14 cellular contexts compared by ENCODE assay signal in genomic region chr13:100464006-100464405, GRCh38.
A peak's percentile ranks its signal among the peaks of the same experiment; 100 is the strongest.
DNase-seq lines count a peak whose midpoint lies in the region; FAIRE-seq and TF ChIP-seq lines count a peak whose summit lies in the region.
"Had no signal": no experiment of that assay in that cellular context is flagged by ENCODE, and none has a peak within 500 bp of the region (broad histone marks: within the 10 kb centered on the region; RNA-seq: fewer than 3 reads in every experiment).

No MANE protein-coding gene starts in this region.

- DNase-seq in H9 (no peak), NCI-H69 (lab: John Stamatoyannopoulos, UW) (peak; percentile 32), endothelial cell of umbilical vein (ENCODE audit: low read depth, low spot score) (peak; percentile 58), NCI-H82 treated with DMSO at 0.1 percent for 48 hours (lab: John Stamatoyannopoulos, UW; ENCODE audit: unreplicated experiment) (no peak), osteocyte (ENCODE audit: extremely low spot score, unreplicated experiment) (no peak), Kasumi-1 (lab: John Stamatoyannopoulos, UW) (no peak), HUDEP-2 (lab: John Stamatoyannopoulos, UW; ENCODE audit: unreplicated experiment in 76 of 76) (no peak)
- DNase-seq: AML-193, DMS53, GF-D8 had no signal

- H3K23me2 ChIP-seq in H9 (ENCODE audit: insufficient read length, low read depth, low read length, poor library complexity, severe bottlenecking) = no peaks in the 10 kb centered on the region

- H4K8ac ChIP-seq in H9 (replicated peaks; ENCODE audit: insufficient read length, low read depth, low read length) = no peak overlapping the region

- no peak overlapping the region for H3K56ac ChIP-seq in H9 (ENCODE audit: insufficient read length, low read depth, low read length)

- no peak overlapping the region for H2AFZ ChIP-seq in H9 (ENCODE audit: low read length)
- no peak overlapping the region for H2AFZ ChIP-seq in endothelial cell of umbilical vein (ENCODE audit: low read depth, low read length)

- no peak for TF ChIP-seq CTCF in H9 (conservative IDR thresholded peaks at IDR 0.05)
- no peak for TF ChIP-seq CTCF in endothelial cell of umbilical vein (IDR thresholded peaks at IDR 0.05; ENCODE audit: extremely low read depth in 1 of 2, insufficient read depth in 1 of 2, low read depth in 1 of 2, low read length in 2 of 2)
- TF ChIP-seq CTCF in osteocyte (IDR thresholded peaks at IDR 0.05) = no peak

- BruUV-seq in endothelial cell of umbilical vein (replicated peaks; lab: Mats Ljungman, UMichigan) = no TSS peak

- H3K9ac ChIP-seq in H9 (ENCODE audit: extremely low read depth, insufficient read length, low read length) = no peak overlapping the region
- H3K9ac ChIP-seq in endothelial cell of umbilical vein (replicated peaks; ENCODE audit: extremely low read depth, insufficient read depth, low read length) = no peak overlapping the region
- H3K9ac ChIP-seq: BLaER1 had no signal

- H3K4me1 Mint-ChIP-seq in H9 (peaks cover 37% of the 10 kb centered on the region in 2 experiments), osteocyte (ENCODE audit: unreplicated experiment) (no peaks in the 10 kb centered on the region)

- no CpG with 5 or more reads among the region's 4 CpGs for WGBS in H9 (ENCODE audit: extremely low coverage, insufficient read length, low lambda C conversion rate)

- no peak overlapping the region for H3K18ac ChIP-seq in H9 (ENCODE audit: insufficient read length, low read depth, low read length)

- H4K91ac ChIP-seq in H9 (ENCODE audit: insufficient read length, low read depth, low read length) = no peak overlapping the region

- no peak overlapping the region for H2BK120ac ChIP-seq in H9 (ENCODE audit: low read depth, low read length, poor library complexity, severe bottlenecking)

- H3K9me3 ChIP-seq in H9 (ENCODE audit: control insufficient read depth, low read depth, low read length) (no peaks in the 10 kb centered on the region), endothelial cell of umbilical vein (replicated peaks; ENCODE audit: control insufficient read depth, insufficient read depth, low read length) (no peaks in the 10 kb centered on the region)
- H3K9me3 ChIP-seq: BLaER1 had no signal

- no peak overlapping the region for H3K23ac ChIP-seq in H9 (ENCODE audit: insufficient read length, low read depth, low read length)

- H3K4me3 Mint-ChIP-seq in H9 (no peak overlapping the region), osteocyte (ENCODE audit: unreplicated experiment) (no peak overlapping the region)

- H3K27me3 Mint-ChIP-seq in H9 (ENCODE audit: low read depth) (no peaks in the 10 kb centered on the region), osteocyte (ENCODE audit: unreplicated experiment) (no peaks in the 10 kb centered on the region)

- H2BK12ac ChIP-seq in H9 (ENCODE audit: insufficient read length, low read depth, low read length) = no peak overlapping the region

- intact Hi-C loops in endothelial cell of umbilical vein (cut with micrococcal nuclease) = no loop called here

- H3K4me2 ChIP-seq in H9 (ENCODE audit: insufficient read depth, insufficient read length, low read length) = no peak overlapping the region
- H3K4me2 ChIP-seq in endothelial cell of umbilical vein (ENCODE audit: insufficient read depth, low read length) = no peak overlapping the region
- H3K4me2 ChIP-seq: BLaER1 had no signal

- FAIRE-seq in endothelial cell of umbilical vein (lab: Jason Lieb, UNC) = no peak
- FAIRE-seq: GM19239, H1, HTR-8/SVneo had no signal

- H3K4me3 ChIP-seq in endothelial cell of umbilical vein (replicated peaks in 1 of 3; ENCODE audit: insufficient read depth in 1 of 3, low read depth in 1 of 3, low read length in 3 of 3) = no peak overlapping the region
- H3K4me3 ChIP-seq: BLaER1 had no signal

- no peak overlapping the region for H3K27ac ChIP-seq in H9 (ENCODE audit: insufficient read length, low read depth, low read length)
- no peak overlapping the region for H3K27ac ChIP-seq in endothelial cell of umbilical vein (ENCODE audit: insufficient read depth, low read depth, low read length)
- H3K27ac ChIP-seq: BLaER1 had no signal

- no peak overlapping the region for H2AK5ac ChIP-seq in H9 (ENCODE audit: insufficient read length, low read length)

- H2BK5ac ChIP-seq in H9 (ENCODE audit: insufficient read length, low read length) = no peak overlapping the region

- no peak overlapping the region for H4K5ac ChIP-seq in H9 (ENCODE audit: insufficient read length, low read depth, low read length)

- H2BK20ac ChIP-seq in H9 (ENCODE audit: low read depth, low read length, poor library complexity, severe bottlenecking) = no peak overlapping the region

- H4K20me1 ChIP-seq in H9 (ENCODE audit: control insufficient read depth, insufficient read depth, insufficient read length) (no peaks in the 10 kb centered on the region), endothelial cell of umbilical vein (replicated peaks; ENCODE audit: control insufficient read depth, extremely low read depth, insufficient read depth, low read length) (no peaks in the 10 kb centered on the region)
- H4K20me1 ChIP-seq: BLaER1 had no signal

- H3K27ac Mint-ChIP-seq in H9 = peak overlapping the region in 2 of 3 experiments; percentile 15 to 72; a peak in 3 of 7 replicates
- no peak overlapping the region for H3K27ac Mint-ChIP-seq in osteocyte (ENCODE audit: unreplicated experiment)

- H3K36me3 Mint-ChIP-seq in H9 (ENCODE audit: insufficient read depth in 1 of 3, low read depth in 3 of 3) = peaks cover 4 to 18% (median 9%) of the 10 kb centered on the region in 3 experiments; a peak in 6 of 7 replicates
- H3K36me3 Mint-ChIP-seq in osteocyte (ENCODE audit: unreplicated experiment) = peaks cover 6% of the 10 kb centered on the region

- H3K14ac ChIP-seq in H9 (ENCODE audit: insufficient read depth, low read length) = no peak overlapping the region

- H3K27me3 ChIP-seq in H9 (ENCODE audit: insufficient read depth, low read length) (no peaks in the 10 kb centered on the region), endothelial cell of umbilical vein (ENCODE audit: control insufficient read depth in 2 of 2, insufficient read depth in 2 of 2, low read length in 2 of 2) (no peaks in the 10 kb centered on the region)
- H3K27me3 ChIP-seq: BLaER1 had no signal

- H3K4me1 ChIP-seq in H9 (ENCODE audit: insufficient read depth, low read length) = peaks cover 9% of the 10 kb centered on the region; the same call in 1 of the 2 replicates
- H3K4me1 ChIP-seq in endothelial cell of umbilical vein (ENCODE audit: control insufficient read depth, extremely low read depth, insufficient read depth, low read length) = peaks cover 8% of the 10 kb centered on the region

- H3K4ac ChIP-seq in H9 (ENCODE audit: low read depth, low read length) = no peak overlapping the region

- H3T11ph ChIP-seq in H9 (ENCODE audit: low read length) = no peak overlapping the region

- CTCF ChIA-PET in endothelial cell of umbilical vein (lab: Charles Lee) = no interaction called here

- POLR2A ChIA-PET in endothelial cell of umbilical vein (lab: Charles Lee) = no interaction called here

- H2BK15ac ChIP-seq in H9 (ENCODE audit: low read depth, low read length) = no peak overlapping the region

- H3K79me1 ChIP-seq in H9 (ENCODE audit: insufficient read depth, low read depth, low read length, poor library complexity, severe bottlenecking) = no peaks in the 10 kb centered on the region

- H3K36me3 ChIP-seq in endothelial cell of umbilical vein (ENCODE audit: control insufficient read depth in 2 of 2, extremely low read depth in 1 of 2, insufficient read depth in 2 of 2, low read length in 2 of 2) = no peaks in the 10 kb centered on the region
- H3K36me3 ChIP-seq: BLaER1 had no signal

- dilution Hi-C loops in endothelial cell of umbilical vein (cut with MboI; ENCODE audit: extremely low pct_ligation_motif_present, low sequenced_read_pairs) = no loop called here

- H3K9me3 Mint-ChIP-seq in H9 (peaks cover 0 to 4% of the 10 kb centered on the region in 2 experiments; a peak in 2 of 5 replicates), osteocyte (ENCODE audit: unreplicated experiment) (no peaks in the 10 kb centered on the region)

- no peak for TF ChIP-seq POLR2A in endothelial cell of umbilical vein (IDR thresholded peaks at IDR 0.05; ENCODE audit: low read depth, low read length)

- H3K9me1 ChIP-seq in endothelial cell of umbilical vein (replicated peaks; ENCODE audit: control insufficient read depth, extremely low read depth, insufficient read depth, low read length) = no peaks in the 10 kb centered on the region

- H3K79me2 ChIP-seq in H9 (ENCODE audit: insufficient read depth, low read length) (no peaks in the 10 kb centered on the region), endothelial cell of umbilical vein (ENCODE audit: control insufficient read depth, insufficient read depth, low read length) (no peaks in the 10 kb centered on the region)

TF ChIP-seq in endothelial cell of umbilical vein, 7 proteins besides CTCF, POLR2A, EP300 and RAD21:
- no peak for TF ChIP-seq GATA2 (IDR thresholded peaks at IDR 0.05; ENCODE audit: insufficient read depth, insufficient read length, low read depth, low read length)
- no peak for TF ChIP-seq MAX (IDR thresholded peaks at IDR 0.05; ENCODE audit: insufficient read depth, insufficient read length)
- no peak for TF ChIP-seq JUN (IDR thresholded peaks at IDR 0.05; ENCODE audit: borderline replicate concordance, insufficient read depth, insufficient read length, low read depth)
- TF ChIP-seq POLR2AphosphoS5 (IDR thresholded peaks at IDR 0.05; ENCODE audit: insufficient read depth, low read depth, low read length) = no peak
- no peak for TF ChIP-seq MYC (IDR thresholded peaks at IDR 0.05; ENCODE audit: low read depth, low read length)
- TF ChIP-seq EZH2 (IDR thresholded peaks at IDR 0.05; ENCODE audit: borderline replicate concordance, low read depth, low read length, severe bottlenecking) = no peak
- no peak for TF ChIP-seq FOS (IDR thresholded peaks at IDR 0.05; ENCODE audit: borderline replicate concordance, insufficient read depth, low read length)

Comparison
In these comparisons a context has a peak if more than half of its experiments do, and no peak if none do; other contexts are left out.
1. DNase-seq: peak in NCI-H69 (single experiment) and endothelial cell of umbilical vein (single experiment); none in H9 (single experiment), NCI-H82 treated with DMSO at 0.1 percent for 48 hours (single experiment), osteocyte (single experiment), Kasumi-1 (0 of 2) and HUDEP-2 (0 of 76).